In the genomic region with DNA sequence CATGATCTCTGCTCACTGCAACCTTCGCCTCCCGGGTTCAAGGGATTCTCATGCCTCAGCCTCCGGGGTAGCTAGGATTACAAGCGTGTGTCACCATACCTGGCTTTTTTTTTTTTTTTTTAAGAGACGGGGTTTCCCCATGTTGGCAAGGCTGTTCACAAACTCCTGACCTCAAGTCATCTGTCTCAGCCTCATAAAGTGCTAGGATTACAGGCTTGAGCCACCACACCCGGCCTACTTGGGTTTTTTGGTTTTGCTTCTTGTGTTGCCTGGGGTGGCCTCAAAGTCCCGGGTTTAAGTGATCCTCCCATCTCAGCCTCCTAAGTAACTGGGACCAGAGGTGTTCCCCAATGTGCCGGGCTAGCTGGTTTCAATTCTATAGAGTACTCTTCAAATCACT, we compare ENCODE assay signal across 28 cellular contexts.
"Had no signal": no experiment of that assay in that cellular context is flagged by ENCODE, and none has a peak within 500 bp of the region (broad histone marks: within the 10 kb centered on the region; RNA-seq: fewer than 3 reads in every experiment).

No MANE protein-coding gene starts in this region.

- H3K27me3 Mint-ChIP-seq: stimulated activated memory B cell treated with anti-CD40 and anti-IgM and Interleukin-4, amounts not matched to agents 10 μg/mL and 1 μg/mL and 100 μg/mL, for 72 hours; stimulated activated naive CD8-positive, alpha-beta T cell treated with anti-CD3 and anti-CD28 coated beads, Interleukin-15, Interleukin-2, amounts not matched to agents 100 ng/mL and 50 ng/mL, for 24 hours had no signal

- H3K36me3 ChIP-seq: left ventricle myocardium inferior, lower lobe of right lung, ovary, sigmoid colon, spleen, thoracic aorta, tibial nerve, upper lobe of left lung had no signal

- H3K4me3 ChIP-seq: left ventricle myocardium inferior, lower lobe of right lung, ovary, psoas muscle, sigmoid colon, skin epidermis, spleen, thoracic aorta, tibial nerve, upper lobe of left lung had no signal

- DNase-seq: cortex of kidney; effector memory CD8-positive, alpha-beta T cell; erythroblast; hypothalamus; immature natural killer cell; islet precursor cell; kidney glomerular epithelial cell; left colon; left ventricle myocardium inferior; lower lobe of right lung; natural killer cell; occipital lobe; ovary; posterior cingulate gyrus; psoas muscle; right cardiac atrium; sigmoid colon; spleen; stimulated activated CD4-positive, alpha-beta T cell treated with anti-CD3 and anti-CD28 coated beads, Interleukin-4, amount 100 ng/mL, for 4 hours; upper lobe of left lung had no signal

- H3K4me3 Mint-ChIP-seq: effector memory CD8-positive, alpha-beta T cell; immature natural killer cell; natural killer cell; stimulated activated memory B cell treated with anti-CD40 and anti-IgM and Interleukin-4, amounts not matched to agents 10 μg/mL and 1 μg/mL and 100 μg/mL, for 72 hours; stimulated activated naive CD8-positive, alpha-beta T cell treated with anti-CD3 and anti-CD28 coated beads, Interleukin-15, Interleukin-2, amounts not matched to agents 100 ng/mL and 50 ng/mL, for 24 hours had no signal

- H3K36me3 Mint-ChIP-seq: immature natural killer cell, natural killer cell had no signal

- ATAC-seq: effector memory CD8-positive, alpha-beta T cell; left colon; lower lobe of right lung; natural killer cell; right cardiac atrium; stimulated activated memory B cell treated with anti-CD40 and anti-IgM and Interleukin-4, amounts not matched to agents 10 μg/mL and 1 μg/mL and 100 μg/mL, for 72 hours had no signal

- FAIRE-seq: endometrium, frontal cortex, urothelium cell line had no signal

- H3K27ac Mint-ChIP-seq: effector memory CD8-positive, alpha-beta T cell; immature natural killer cell; natural killer cell; stimulated activated memory B cell treated with anti-CD40 and anti-IgM and Interleukin-4, amounts not matched to agents 10 μg/mL and 1 μg/mL and 100 μg/mL, for 72 hours; stimulated activated naive CD8-positive, alpha-beta T cell treated with anti-CD3 and anti-CD28 coated beads, Interleukin-15, Interleukin-2, amounts not matched to agents 100 ng/mL and 50 ng/mL, for 24 hours had no signal

- H3K27me3 ChIP-seq: ovary, sigmoid colon, spleen, tibial nerve, upper lobe of left lung had no signal

- H3K9me3 Mint-ChIP-seq: effector memory CD8-positive, alpha-beta T cell; stimulated activated naive CD8-positive, alpha-beta T cell treated with anti-CD3 and anti-CD28 coated beads, Interleukin-15, Interleukin-2, amounts not matched to agents 100 ng/mL and 50 ng/mL, for 24 hours had no signal

- H3K4me1 ChIP-seq: left ventricle myocardium inferior, lower lobe of right lung, psoas muscle, sigmoid colon, tibial nerve, upper lobe of left lung had no signal

- H3K9me3 ChIP-seq: left ventricle myocardium inferior, lower lobe of right lung, ovary, psoas muscle, sigmoid colon, spleen, thoracic aorta, upper lobe of left lung had no signal

- H3K27ac ChIP-seq: left ventricle myocardium inferior, lower lobe of right lung, ovary, psoas muscle, sigmoid colon, skin epidermis, spleen, thoracic aorta, tibial nerve, upper lobe of left lung had no signal
